ENCODE assay signal across 8 cellular contexts in genomic region chr1:110034451-110035235, GRCh38. TPM values are rescaled to one million over a fixed set of nuclear protein-coding genes. Genes with fewer than 3 reads are reported as not detected.
DNase-seq lines count a peak whose midpoint lies in the region; ATAC-seq and TF ChIP-seq lines count a peak whose summit lies in the region.

Gene STRIP1 (plus strand): TSS chr1:110034624. CDS start chr1:110034638, 14 bp downstream.

- intact Hi-C loops in Calu3 (cut with micrococcal nuclease; ENCODE audit: unreplicated experiment), result no loop called here

- H3K4me2 ChIP-seq in OCI-LY3 (ENCODE audit: low read length), result peak within 1 kb of the TSS; percentile 96

- H3K4me1 Mint-ChIP-seq in Calu3 (ENCODE audit: low read depth, unreplicated experiment), result peaks cover 28% of the 10 kb centered on the region

- peak within 1 kb of the TSS; percentile 89 for H3K9ac ChIP-seq in OCI-LY3 (ENCODE audit: low read length)

- H3K9me3 ChIP-seq in OCI-LY3 (ENCODE audit: insufficient read depth, low read length) (no peaks in the 10 kb centered on the region), mononuclear cell (ENCODE audit: low read depth, low read length) (no peaks in the 10 kb centered on the region)

- no peaks in the 10 kb centered on the region for H3K27me3 Mint-ChIP-seq in Calu3 (ENCODE audit: unreplicated experiment)

- H3K4me3 ChIP-seq in OCI-LY3 (ENCODE audit: low read length) (peak within 1 kb of the TSS; percentile 95), mononuclear cell (ENCODE audit: low read length) (peak within 1 kb of the TSS; percentile 98)

- peak within 1 kb of the TSS; percentile 81 for H2AFZ ChIP-seq in OCI-LY3 (ENCODE audit: low read depth, low read length)

- peak within 1 kb of the TSS; percentile 68 for H3K27ac ChIP-seq in OCI-LY3 (ENCODE audit: low read length)

- BruUV-seq in Calu3 (replicated peaks; lab: Mats Ljungman, UMichigan), result no TSS peak

- H4K20me1 ChIP-seq in OCI-LY3 (ENCODE audit: insufficient read depth, low read length), result no peaks in the 10 kb centered on the region

- H3K36me3 Mint-ChIP-seq in Calu3 (ENCODE audit: insufficient read depth, unreplicated experiment), result peaks cover 19% of the 10 kb centered on the region

- TF ChIP-seq CTCF in Calu3 (IDR thresholded peaks at IDR 0.05; ENCODE audit: unreplicated experiment) (no peak), OCI-LY3 (IDR thresholded peaks at IDR 0.05; ENCODE audit: low read depth, low read length) (no peak)

- DNase-seq in Calu3 (peak; percentile 83), HuH-7 (ENCODE audit: low spot score) (peak; percentile 77), epidermal melanocyte (ENCODE audit: insufficient read length, low spot score) (peak; percentile 82)
- DNase-seq in activated CD8-positive, alpha-beta memory T cell treated with anti-CD3 and anti-CD28 coated beads, Interleukin-2, amount 50 U/mL, for 48 hours, result peak; percentile 93
- peak; percentile 79 to 80 for DNase-seq in stimulated activated CD8-positive, alpha-beta memory T cell treated with anti-CD3 and anti-CD28 coated beads, Interleukin-4, amount 100 ng/mL, for 1 hour (ENCODE audit: low read depth in 2 of 2, low spot score in 1 of 2)

- peak within 1 kb of the TSS; percentile 94 for H3K4me3 Mint-ChIP-seq in Calu3 (ENCODE audit: low read depth, unreplicated experiment)

- CTCF ChIA-PET in Calu3 (lab: Charles Lee), result interaction anchor here (0.7 to 0.8 kb wide), 2 partner anchors 10 to 34 kb away, joined by 3 read pairs; no protein-coding TSS in a partner anchor

- ATAC-seq in GM21447 (IDR thresholded peaks at IDR 0.05; ENCODE audit: unreplicated experiment), result peak; percentile 93

- peak within 1 kb of the TSS; percentile 81 for H3K27ac Mint-ChIP-seq in Calu3 (ENCODE audit: unreplicated experiment)

- no peaks in the 10 kb centered on the region for H3K27me3 ChIP-seq in OCI-LY3 (ENCODE audit: low read depth, low read length)
- H3K27me3 ChIP-seq in mononuclear cell (ENCODE audit: insufficient read depth, low read length), result no peaks in the 10 kb centered on the region

- peaks cover 19% of the 10 kb centered on the region for H3K79me2 ChIP-seq in OCI-LY3 (ENCODE audit: low read length)

- peaks cover 28% of the 10 kb centered on the region for H3K4me1 ChIP-seq in OCI-LY3 (ENCODE audit: low read length)
- H3K4me1 ChIP-seq in mononuclear cell (ENCODE audit: insufficient read depth, low read length), result peaks cover 45% of the 10 kb centered on the region

- H3K9me3 Mint-ChIP-seq in Calu3 (ENCODE audit: low read depth, unreplicated experiment), result no peaks in the 10 kb centered on the region

- peaks cover 9% of the 10 kb centered on the region for H3K36me3 ChIP-seq in OCI-LY3 (replicated peaks; ENCODE audit: low read depth, low read length)

RNA-seq across cellular contexts. Expression of gene STRIP1, which starts in this region (rescaled TPM):
- total RNA-seq in Calu3 (2022) (27.5 and 28.4 TPM in 2 replicates), mononuclear cell (49.3 TPM)

Comparison
In these comparisons a context has a peak if more than half of its experiments do, and no peak if none do; other contexts are left out.
1. Peak in every context shown above with its lines: DNase-seq, ATAC-seq, H3K4me3 ChIP-seq and H3K27ac ChIP-seq.